In the genomic region with DNA sequence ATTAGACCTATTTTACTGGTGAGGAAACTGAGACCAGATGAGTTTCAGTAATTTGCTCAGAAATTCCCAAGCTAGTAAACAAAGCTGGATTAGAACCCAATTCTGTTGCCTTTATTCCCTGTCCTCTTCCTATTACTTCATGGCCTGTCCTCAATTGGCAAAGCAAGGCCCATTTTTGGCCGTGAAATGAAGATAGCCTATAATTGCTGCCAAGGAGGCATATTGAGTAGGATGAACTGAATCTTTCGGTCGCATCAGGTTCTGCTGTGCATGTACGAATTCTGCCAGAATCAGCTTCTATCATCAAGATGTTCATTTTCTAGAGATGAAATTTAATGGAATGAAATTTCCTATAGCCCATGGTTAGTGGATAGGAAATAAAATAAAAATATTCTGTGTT, we compare ENCODE assay signal across 32 cellular contexts.
"Had no signal": no experiment of that assay in that cellular context is flagged by ENCODE, and none has a peak within 500 bp of the region (broad histone marks: within the 10 kb centered on the region; RNA-seq: fewer than 3 reads in every experiment).

No MANE protein-coding gene starts in this region.

- H3K27me3 ChIP-seq: adrenal gland, body of pancreas, brain microvascular endothelial cell, breast epithelium had no signal

- ATAC-seq: activated CD8-positive, alpha-beta T cell treated with anti-CD3 and anti-CD28 coated beads for 36 hours; activated naive CD4-positive, alpha-beta T cell treated with anti-CD3 and anti-CD28 coated beads, Interleukin-2, amount 50 U/mL, for 72 hours; activated T-cell treated with anti-CD3 and anti-CD28 coated beads, Interleukin-2, amount 50 U/mL, for 4 hours; activated T-cell treated with anti-CD3 and anti-CD28 coated beads, Interleukin-2, amount 50 U/mL, for 72 hours; activated T-helper 17 cell treated with anti-CD3 and anti-CD28 coated beads, Interleukin-2, amount 50 U/mL, for 72 hours; body of pancreas had no signal

- H3K4me3 ChIP-seq: adrenal gland, body of pancreas, breast epithelium had no signal

- H3K4me1 ChIP-seq: adrenal gland, body of pancreas, breast epithelium had no signal

- H3K9me3 ChIP-seq: adrenal gland, body of pancreas, breast epithelium had no signal

- H3K27ac ChIP-seq: adrenal gland, body of pancreas, brain microvascular endothelial cell, breast epithelium, VCaP had no signal

- DNase-seq: activated B cell treated with CpG ODN at 0.5 μM for 24 hours; activated CD4-positive, alpha-beta memory T cell treated with anti-CD3 and anti-CD28 coated beads for 36 hours; activated CD4-positive, alpha-beta T cell treated with anti-CD3 and anti-CD28 coated beads for 4 hours; activated CD4-positive, alpha-beta T cell treated with anti-CD3 and anti-CD28 coated beads, Interleukin-2, amount 10 ng/mL, durations not matched to agents 24 days and 14 days; activated CD4-positive, alpha-beta T cell treated with anti-CD3 and anti-CD28 coated beads, Interleukin-2, amount 50 U/mL, for 1 hour; activated CD4-positive, alpha-beta T cell treated with anti-CD3 and anti-CD28 coated beads, Interleukin-2, amount 50 U/mL, for 4 hours; activated CD4-positive, CD25-positive, alpha-beta regulatory T cell treated with anti-CD3 and anti-CD28 coated beads, Interleukin-2, amount 50 U/mL, for 72 hours; activated CD8-positive, alpha-beta memory T cell treated with anti-CD3 and anti-CD28 coated beads, Interleukin-2, amount 50 U/mL, for 4 hours; activated CD8-positive, alpha-beta T cell treated with anti-CD3 and anti-CD28 coated beads for 36 hours; activated effector memory CD4-positive, alpha-beta T cell treated with anti-CD3 and anti-CD28 coated beads, Interleukin-2, amount 50 U/mL, for 16 hours; activated gamma-delta T cell treated with Interleukin-2 at 50 U/mL for 16 hours; activated naive CD4-positive, alpha-beta T cell; activated naive CD4-positive, alpha-beta T cell treated with anti-CD3 and anti-CD28 coated beads for 36 hours; activated naive CD4-positive, alpha-beta T cell treated with anti-CD3 and anti-CD28 coated beads, Interleukin-2, amount 50 U/mL, for 16 hours; activated naive CD8-positive, alpha-beta T cell treated with anti-CD3 and anti-CD28 coated beads for 36 hours; activated T-cell treated with anti-CD3 and anti-CD28 coated beads for 4 hours; activated T-cell treated with anti-CD3 and anti-CD28 coated beads, Interleukin-2, amount 50 U/mL, for 1 hour; activated T-cell treated with anti-CD3 and anti-CD28 coated beads, Interleukin-2, amount 50 U/mL, for 4 hours; activated T-cell treated with anti-CD3 and anti-CD28 coated beads, Interleukin-2, amount 50 U/mL, for 72 hours; adrenal gland; amniotic stem cell; aorta; body of pancreas; brain microvascular endothelial cell; central memory CD4-positive, alpha-beta T cell; T-helper 1 cell; T-helper 2 cell; T-helper 9 cell had no signal

- H3K36me3 ChIP-seq: adrenal gland, brain microvascular endothelial cell, breast epithelium had no signal
